17 cellular contexts compared by ENCODE assay signal in genomic region chr15:39261397-39261796, GRCh38.
A peak's percentile ranks its signal among the peaks of the same experiment; 100 is the strongest.
DNase-seq lines count a peak whose midpoint lies in the region; ATAC-seq, FAIRE-seq and TF ChIP-seq lines count a peak whose summit lies in the region.
"Had no signal": no experiment of that assay in that cellular context is flagged by ENCODE, and none has a peak within 500 bp of the region (broad histone marks: within the 10 kb centered on the region; RNA-seq: fewer than 3 reads in every experiment).

No MANE protein-coding gene starts in this region.

- DNase-seq in M059J (ENCODE audit: low read depth): peak; percentile 73
- no peak for DNase-seq in astrocyte (ENCODE audit: low read depth)
- DNase-seq in mesothelial cell of epicardium (ENCODE audit: low spot score in 2 of 2, unreplicated experiment in 2 of 2): no peak
- DNase-seq in activated naive CD4-positive, alpha-beta T cell treated with anti-CD3 and anti-CD28 coated beads for 36 hours: no peak
- no peak for DNase-seq in urothelium cell line (ENCODE audit: low spot score)
- no peak for DNase-seq in NCI-H82 treated with DMSO at 0.1 percent for 48 hours (lab: John Stamatoyannopoulos, UW; ENCODE audit: unreplicated experiment)
- DNase-seq: C1 segment of cervical spinal cord, MG63, NCI-H1092, NCI-H510A treated with DMSO at 0.1 percent for 48 hours, NCI-H82, Right ventricle myocardium superior had no signal

- H3K36me3 ChIP-seq in BLaER1 treated with 17β-estradiol and CSF1 and Interleukin-3, amounts not matched to agents 10 nM and 100 nM: no peaks in the 10 kb centered on the region
- no peaks in the 10 kb centered on the region for H3K36me3 ChIP-seq in astrocyte (ENCODE audit: insufficient read depth, low read length)
- H3K36me3 ChIP-seq: MG63 had no signal

- no peaks in the 10 kb centered on the region for H3K27me3 ChIP-seq in BLaER1 treated with 17β-estradiol and CSF1 and Interleukin-3, amounts not matched to agents 10 nM and 100 nM
- no peaks in the 10 kb centered on the region for H3K27me3 ChIP-seq in astrocyte (ENCODE audit: insufficient read depth, low read length)
- H3K27me3 ChIP-seq: MG63 had no signal

- peak overlapping the region; percentile 41 for H3K27ac Mint-ChIP-seq in astrocyte (ENCODE audit: unreplicated experiment)
- peak overlapping the region; percentile 62 for H3K27ac Mint-ChIP-seq in mesothelial cell of epicardium
- no peak overlapping the region for H3K27ac Mint-ChIP-seq in activated naive CD4-positive, alpha-beta T cell treated with anti-CD3 and anti-CD28 coated beads for 36 hours

- intact Hi-C loops in activated naive CD4-positive, alpha-beta T cell treated with anti-CD3 and anti-CD28 coated beads for 36 hours (cut with micrococcal nuclease): loop anchor here (5.0 kb wide), 1 partner anchor 166 kb away; no protein-coding TSS in a partner anchor

- peak; percentile 76 for FAIRE-seq in astrocyte (lab: Jason Lieb, UNC)
- no peak for FAIRE-seq in urothelium cell line (lab: Jason Lieb, UNC)

- CTCF ChIA-PET in activated naive CD4-positive, alpha-beta T cell treated with anti-CD3 and anti-CD28 coated beads for 36 hours (lab: Charles Lee): interaction anchor here (1.2 kb wide), 1 partner anchor 410 kb away, joined by 4 read pairs; no protein-coding TSS in a partner anchor

- H2AFZ ChIP-seq in astrocyte (ENCODE audit: low read depth, low read length): no peak overlapping the region

- H3K79me2 ChIP-seq in astrocyte (ENCODE audit: insufficient read depth, low read length): no peaks in the 10 kb centered on the region

- peak overlapping the region in 4 of 11 experiments; percentile 10 to 56 (median 40); a peak in 6 of 22 replicates for H3K27ac ChIP-seq in BLaER1 treated with 17β-estradiol and CSF1 and Interleukin-3, amounts not matched to agents 10 nM and 100 nM
- H3K27ac ChIP-seq in astrocyte (ENCODE audit: low read depth, low read length): peak overlapping the region; percentile 65
- H3K27ac ChIP-seq: KMS-11 had no signal

- no peak for TF ChIP-seq CTCF in astrocyte (IDR thresholded peaks at IDR 0.05; ENCODE audit: insufficient read depth, low read depth, low read length)
- TF ChIP-seq CTCF in mesothelial cell of epicardium (IDR thresholded peaks at IDR 0.05; ENCODE audit: unreplicated experiment): no peak

- H3K4me3 Mint-ChIP-seq in astrocyte (ENCODE audit: unreplicated experiment) (no peak overlapping the region), mesothelial cell of epicardium (no peak overlapping the region)
- no peak overlapping the region for H3K4me3 Mint-ChIP-seq in activated naive CD4-positive, alpha-beta T cell treated with anti-CD3 and anti-CD28 coated beads for 36 hours

- ATAC-seq in HG03460 (IDR thresholded peaks at IDR 0.05; ENCODE audit: unreplicated experiment): no peak
- ATAC-seq: HCT116, Panc1 had no signal

- 0 out of 22 replicates have a peak overlapping the region, but pooled peaks of 2 of the 11 experiments have one; percentile 4 to 26 for H3K9ac ChIP-seq in BLaER1 treated with 17β-estradiol and CSF1 and Interleukin-3, amounts not matched to agents 10 nM and 100 nM
- peak overlapping the region; percentile 42 for H3K9ac ChIP-seq in astrocyte (ENCODE audit: low read length)
- H3K9ac ChIP-seq: KMS-11 had no signal

- H3K4me3 ChIP-seq in BLaER1 treated with 17β-estradiol and CSF1 and Interleukin-3, amounts not matched to agents 10 nM and 100 nM: no peak overlapping the region
- no peak overlapping the region for H3K4me3 ChIP-seq in astrocyte (ENCODE audit: insufficient read depth, low read depth, low read length)
- H3K4me3 ChIP-seq: MG63 had no signal

- peak overlapping the region in 6 of 11 experiments; percentile 9 to 75 (median 60); a peak in 9 of 22 replicates for H3K4me2 ChIP-seq in BLaER1 treated with 17β-estradiol and CSF1 and Interleukin-3, amounts not matched to agents 10 nM and 100 nM
- peak overlapping the region; percentile 31 for H3K4me2 ChIP-seq in astrocyte (ENCODE audit: low read length)
- H3K4me2 ChIP-seq: KMS-11 had no signal

- H3K9me3 Mint-ChIP-seq in astrocyte (ENCODE audit: unreplicated experiment) (no peaks in the 10 kb centered on the region), mesothelial cell of epicardium (no peaks in the 10 kb centered on the region)
- H3K9me3 Mint-ChIP-seq in activated naive CD4-positive, alpha-beta T cell treated with anti-CD3 and anti-CD28 coated beads for 36 hours: peaks cover 3% of the 10 kb centered on the region

- peaks cover 0 to 40% (median 21%) of the 10 kb centered on the region in 10 experiments; a peak in 14 of 20 replicates for H3K4me1 ChIP-seq in BLaER1 treated with 17β-estradiol and CSF1 and Interleukin-3, amounts not matched to agents 10 nM and 100 nM
- H3K4me1 ChIP-seq in astrocyte (ENCODE audit: insufficient read depth, low read length): peaks cover 9% of the 10 kb centered on the region

- no peaks in the 10 kb centered on the region for H4K20me1 ChIP-seq in BLaER1 treated with 17β-estradiol and CSF1 and Interleukin-3, amounts not matched to agents 10 nM and 100 nM
- H4K20me1 ChIP-seq in astrocyte (ENCODE audit: insufficient read depth, low read length): no peaks in the 10 kb centered on the region

- 0 out of 22 replicates have a peak, but pooled peaks cover 0 to 3% (median 0%) of the 10 kb centered on the region in 11 experiments for H3K9me3 ChIP-seq in BLaER1 treated with 17β-estradiol and CSF1 and Interleukin-3, amounts not matched to agents 10 nM and 100 nM (replicated peaks in 1 of 11)
- H3K9me3 ChIP-seq in astrocyte (ENCODE audit: insufficient read depth, low read depth, low read length): no peaks in the 10 kb centered on the region
- H3K9me3 ChIP-seq: MG63 had no signal

- H3K36me3 Mint-ChIP-seq in astrocyte (ENCODE audit: low read depth, unreplicated experiment) (no peaks in the 10 kb centered on the region), mesothelial cell of epicardium (no peaks in the 10 kb centered on the region)
- H3K36me3 Mint-ChIP-seq in activated naive CD4-positive, alpha-beta T cell treated with anti-CD3 and anti-CD28 coated beads for 36 hours (ENCODE audit: low read depth): no peaks in the 10 kb centered on the region

- no peaks in the 10 kb centered on the region for H3K27me3 Mint-ChIP-seq in astrocyte (ENCODE audit: low read depth, unreplicated experiment)
- no peaks in the 10 kb centered on the region for H3K27me3 Mint-ChIP-seq in mesothelial cell of epicardium (ENCODE audit: low read depth)
- peaks cover 17% of the 10 kb centered on the region for H3K27me3 Mint-ChIP-seq in activated naive CD4-positive, alpha-beta T cell treated with anti-CD3 and anti-CD28 coated beads for 36 hours (ENCODE audit: low read depth)

- H3K4me1 Mint-ChIP-seq in astrocyte (ENCODE audit: low read depth, unreplicated experiment) (peaks cover 27% of the 10 kb centered on the region), mesothelial cell of epicardium (peaks cover 26% of the 10 kb centered on the region)
- peaks cover 10% of the 10 kb centered on the region for H3K4me1 Mint-ChIP-seq in activated naive CD4-positive, alpha-beta T cell treated with anti-CD3 and anti-CD28 coated beads for 36 hours (ENCODE audit: low read depth)
